Comparison of ENCODE assay signal across 8 cellular contexts in the genomic region with DNA sequence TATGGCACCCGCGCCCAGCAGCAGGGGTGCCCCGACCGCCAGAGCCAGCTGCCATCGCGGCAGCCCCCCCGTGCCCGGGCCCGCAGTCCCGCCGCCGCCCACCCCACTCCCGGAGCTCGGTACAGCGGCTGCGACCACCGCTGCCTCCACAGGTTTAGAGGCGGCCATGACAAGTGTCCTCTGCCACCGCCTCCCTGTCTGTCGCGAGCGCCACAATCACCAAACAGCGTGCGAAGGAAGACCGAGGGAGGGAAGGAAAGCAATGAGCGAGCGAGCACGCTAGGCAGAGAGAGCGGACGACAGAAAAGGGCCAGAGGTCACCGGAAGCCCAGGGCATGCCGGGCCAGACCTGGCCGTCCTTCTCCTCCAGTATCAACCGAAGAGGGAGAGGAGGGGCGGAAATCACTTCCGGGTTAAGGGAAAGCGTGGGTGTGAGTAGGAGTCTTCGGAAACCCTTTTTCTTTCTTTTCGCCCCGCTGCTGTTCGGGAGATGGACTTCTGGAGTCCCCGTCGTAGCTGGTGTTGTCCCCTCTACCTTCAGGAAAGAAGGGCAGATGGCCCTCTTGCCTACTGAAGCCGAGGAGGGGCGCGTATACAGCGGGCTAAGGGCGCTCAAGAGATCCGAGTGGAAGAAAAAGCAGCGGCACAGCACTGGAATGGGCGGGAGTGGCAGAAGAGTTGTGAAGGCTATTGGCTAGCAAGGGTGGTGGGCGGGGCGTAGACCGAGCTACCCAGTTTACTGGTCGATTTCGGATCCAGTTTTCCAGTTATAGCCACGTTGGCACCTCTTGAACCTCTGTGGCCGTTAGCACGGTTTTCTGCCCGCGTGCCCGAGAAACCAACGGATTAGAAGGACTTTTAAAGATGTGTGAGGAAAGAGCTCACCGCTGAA. TPM values are rescaled to one million over a fixed set of nuclear protein-coding genes. Genes with fewer than 3 reads are reported as not detected.
DNase-seq lines count a peak whose midpoint lies in the region; ATAC-seq and TF ChIP-seq lines count a peak whose summit lies in the region.

A gene with protein sequence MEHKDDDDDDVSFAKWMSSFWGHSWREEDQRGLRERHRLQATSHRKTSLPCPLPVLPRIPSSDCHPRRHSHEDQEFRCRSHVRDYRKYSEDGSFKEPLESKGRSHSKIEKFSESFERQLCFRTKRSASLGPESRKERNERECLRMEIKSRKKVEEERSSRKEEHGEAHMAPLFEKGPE (plus strand): TSS at position 758 of the 892 bp plus-strand sequence. CDS start 28,191 bp downstream, outside the sequence.
A gene (minus strand): TSS at position 308 of the 892 bp plus-strand sequence. CDS start 140 bp downstream, at position 168.

- POLR2A ChIA-PET in AG04449 (lab: Yijun Ruan, JAX) = interaction anchor here (0.5 to 1.5 kb wide), 7 partner anchors 27 to 132 kb away, joined by 3 to 5 read pairs (median 3); a partner anchor contains a TSS

- no peak for TF ChIP-seq CTCF in AG04449 (IDR thresholded peaks at IDR 0.05; ENCODE audit: insufficient read depth, low read length, missing control alignments)
- no peak for TF ChIP-seq CTCF in WERI-Rb-1 (IDR thresholded peaks at IDR 0.05; ENCODE audit: low read depth, low read length)
- TF ChIP-seq CTCF in mammary epithelial cell (conservative IDR thresholded peaks at IDR 0.05 in 1 of 2, IDR thresholded peaks at IDR 0.05 in 1 of 2; ENCODE audit: extremely low read depth in 1 of 2, insufficient read depth in 1 of 2, low read depth in 1 of 2, low read length in 2 of 2) = no peak

- peak within 1 kb of the TSS; percentile 77 for H3K9ac ChIP-seq in mammary epithelial cell (ENCODE audit: insufficient read depth, low read length)

- ATAC-seq in GM18907 (IDR thresholded peaks at IDR 0.05; ENCODE audit: unreplicated experiment) = peak; percentile 92
- peak; percentile 92 for ATAC-seq in HG03139 (IDR thresholded peaks at IDR 0.05; ENCODE audit: unreplicated experiment)

- peaks cover 73% of the 10 kb centered on the region for H3K79me2 ChIP-seq in mammary epithelial cell (ENCODE audit: insufficient read depth, low read length)

- H3K4me2 ChIP-seq in mammary epithelial cell (ENCODE audit: insufficient read depth, low read depth, low read length) = peak within 1 kb of the TSS; percentile 90

- WGBS in mammary epithelial cell (ENCODE audit: low coverage, missing lambda C conversion rate) = under 1% methylated on average over 36 of the region's 64 CpGs

- H3K27me3 ChIP-seq in WERI-Rb-1 (ENCODE audit: insufficient read depth, low read depth, severe bottlenecking) = no peaks in the 10 kb centered on the region
- H3K27me3 ChIP-seq in mammary epithelial cell (ENCODE audit: insufficient read depth, low read length) = no peaks in the 10 kb centered on the region

- H3K4me1 ChIP-seq in mammary epithelial cell (ENCODE audit: insufficient read depth, low read length) = peaks cover 19% of the 10 kb centered on the region

- DNase-seq in AG04449 (ENCODE audit: low read depth, low spot score) (peak; percentile 79), NCI-H2196 treated with DMSO at 0.1 percent for 48 hours (lab: John Stamatoyannopoulos, UW; ENCODE audit: unreplicated experiment) (peak; percentile 99), WERI-Rb-1 (peak; percentile 98), mammary epithelial cell (peak; percentile 96), iPS-NIHi11 (ENCODE audit: low spot score) (peak; percentile 91)

- H2AFZ ChIP-seq in mammary epithelial cell (ENCODE audit: low read depth, low read length) = peak within 1 kb of the TSS; percentile 87

- BruUV-seq in mammary epithelial cell (replicated peaks; lab: Mats Ljungman, UMichigan) = no TSS peak

- CTCF ChIA-PET in AG04449 (lab: Yijun Ruan, JAX) = interaction anchor here (0.9 to 2.0 kb wide), 8 partner anchors 10 to 211 kb away, joined by 3 to 6 read pairs (median 4); a partner anchor contains a TSS
- CTCF ChIA-PET in mammary epithelial cell (lab: Charles Lee; ENCODE audit: low non-redundant PET) = interaction anchor here (0.5 kb wide), 1 partner anchor 62 kb away, joined by 11 read pairs; no protein-coding TSS in a partner anchor

- H3K4me3 ChIP-seq in AG04449 (ENCODE audit: low read depth, low read length) (peak within 1 kb of the TSS; percentile 84), WERI-Rb-1 (ENCODE audit: low read depth, low read length) (peak within 1 kb of the TSS; percentile 93), mammary epithelial cell (replicated peaks in 1 of 3; ENCODE audit: insufficient read depth in 1 of 3, low read depth in 2 of 3, low read length in 3 of 3) (peak within 1 kb of the TSS; percentile 52 to 95 (median 90)), skin epidermis (peak within 1 kb of the TSS; percentile 79 to 100 (median 97))

- H3K36me3 ChIP-seq in WERI-Rb-1 = peaks cover 7% of the 10 kb centered on the region; the same call in 1 of the 2 replicates
- H3K36me3 ChIP-seq in mammary epithelial cell (ENCODE audit: insufficient read depth, low read length) = no peaks in the 10 kb centered on the region

- peak within 1 kb of the TSS; percentile 92 for H3K27ac ChIP-seq in WERI-Rb-1
- H3K27ac ChIP-seq in mammary epithelial cell (ENCODE audit: insufficient read depth, low read depth, low read length) = peak within 1 kb of the TSS; percentile 78
- H3K27ac ChIP-seq in skin epidermis = peak within 1 kb of the TSS; percentile 42 to 96 (median 90)

- in situ Hi-C loops in mammary epithelial cell (cut with MboI; ENCODE audit: low sequenced_read_pairs in 2 of 2) = no loop called here

- H4K20me1 ChIP-seq in mammary epithelial cell (ENCODE audit: insufficient read depth, low read length) = no peaks in the 10 kb centered on the region

- dilution Hi-C loops in mammary epithelial cell (cut with HindIII; ENCODE audit: low sequenced_read_pairs) = no loop called here

- intact Hi-C loops in mammary epithelial cell (cut with micrococcal nuclease) = loop anchor here (5.0 kb wide), 3 partner anchors 91 to 584 kb away; a partner anchor contains a TSS

- H3K9me3 ChIP-seq in WERI-Rb-1 (ENCODE audit: severe bottlenecking) = no peaks in the 10 kb centered on the region
- no peaks in the 10 kb centered on the region for H3K9me3 ChIP-seq in mammary epithelial cell (replicated peaks; ENCODE audit: insufficient read depth, low read length)

RNA-seq across cellular contexts. Expression of the first gene that starts in this region (rescaled TPM):
- total RNA-seq in mammary epithelial cell = 1 to 10 TPM; 1.5 to 1.7 TPM
- 1.5 TPM for polyA plus RNA-seq in mammary epithelial cell
- polyA minus RNA-seq in mammary epithelial cell = 5.4 TPM

RNA-seq across cellular contexts. Expression of the second gene that starts in this region (rescaled TPM):
- 10 to 100 TPM; 43.5 to 43.7 TPM for total RNA-seq in mammary epithelial cell
- 22.9 TPM for polyA plus RNA-seq in mammary epithelial cell
- polyA minus RNA-seq in mammary epithelial cell = 26.6 TPM

Comparison
In these comparisons a context has a peak if more than half of its experiments do, and no peak if none do; other contexts are left out.
1. Peak in every context shown above with its lines: DNase-seq, ATAC-seq, H3K4me3 ChIP-seq and H3K27ac ChIP-seq.